Comparison of ENCODE assay signal across 16 cellular contexts in genomic region chr14:23481992-23482813, GRCh38. TPM values are rescaled to one million over a fixed set of nuclear protein-coding genes. Genes with fewer than 3 reads are reported as not detected.
A peak's percentile ranks its signal among the peaks of the same experiment; 100 is the strongest.
DNase-seq lines count a peak whose midpoint lies in the region; ATAC-seq, FAIRE-seq and TF ChIP-seq lines count a peak whose summit lies in the region.
"Had no signal": no experiment of that assay in that cellular context is flagged by ENCODE, and none has a peak within 500 bp of the region (broad histone marks: within the 10 kb centered on the region; RNA-seq: fewer than 3 reads in every experiment).

No MANE protein-coding gene starts in this region.

- WGBS in HepG2 (ENCODE audit: low lambda C conversion rate) = 91% methylated on average over 7 of the region's 7 CpGs
- WGBS in right lobe of liver (ENCODE audit: insufficient coverage, low coverage, low lambda C conversion rate, missing lambda C conversion rate) = 73% methylated on average over 7 of the region's 7 CpGs

- ATAC-seq in HepG2 = no peak
- no peak for ATAC-seq in right lobe of liver
- no peak for ATAC-seq in foreskin keratinocyte
- no peak for ATAC-seq in HG03565 (IDR thresholded peaks at IDR 0.05; ENCODE audit: unreplicated experiment)
- no peak for ATAC-seq in stimulated activated effector memory CD8-positive, alpha-beta T cell treated with anti-CD3 and anti-CD28 coated beads, Interleukin-12 subunit alpha, Interleukin-12 subunit beta, amount 100 ng/mL, for 72 hours
- ATAC-seq: T-helper 17 cell had no signal

- BruUV-seq in HepG2 (replicated peaks; lab: Mats Ljungman, UMichigan) = no TSS peak

- H3K27ac Mint-ChIP-seq in stimulated activated effector memory CD8-positive, alpha-beta T cell treated with anti-CD3 and anti-CD28 coated beads, Interleukin-12 subunit alpha, Interleukin-12 subunit beta, amount 100 ng/mL, for 72 hours = no peak overlapping the region
- H3K27ac Mint-ChIP-seq: activated naive CD8-positive, alpha-beta T cell treated with anti-CD3 and anti-CD28 coated beads for 36 hours; T-helper 17 cell had no signal

- H3K36me3 ChIP-seq in HepG2 (replicated peaks in 1 of 2; ENCODE audit: control insufficient read depth in 1 of 2, insufficient read depth in 2 of 2, low read length in 2 of 2) = peaks cover 36 to 72% of the 10 kb centered on the region in 2 experiments
- peaks cover 0 to 9% (median 5%) of the 10 kb centered on the region in 4 donors for H3K36me3 ChIP-seq in right lobe of liver

- no peak overlapping the region for H3K4me3 Mint-ChIP-seq in stimulated activated effector memory CD8-positive, alpha-beta T cell treated with anti-CD3 and anti-CD28 coated beads, Interleukin-12 subunit alpha, Interleukin-12 subunit beta, amount 100 ng/mL, for 72 hours
- H3K4me3 Mint-ChIP-seq: activated naive CD8-positive, alpha-beta T cell treated with anti-CD3 and anti-CD28 coated beads for 36 hours; T-helper 17 cell had no signal

- DNase-seq in HepG2 (ENCODE audit: low spot score) (no peak), right lobe of liver (no peak), NCI-H69 (lab: John Stamatoyannopoulos, UW) (peak; percentile 46), foreskin keratinocyte (no peak), superior temporal gyrus (ENCODE audit: extremely low spot score) (peak; percentile 45)
- no peak for DNase-seq in stimulated activated effector memory CD8-positive, alpha-beta T cell treated with anti-CD3 and anti-CD28 coated beads, Interleukin-12 subunit alpha, Interleukin-12 subunit beta, amount 100 ng/mL, for 72 hours (ENCODE audit: low spot score in 2 of 2)
- DNase-seq in stimulated activated CD4-positive, alpha-beta T cell treated with anti-CD3 and anti-CD28 coated beads, Interleukin-2, amount 100 ng/mL, for 48 hours = no peak
- DNase-seq: activated naive CD8-positive, alpha-beta T cell treated with anti-CD3 and anti-CD28 coated beads for 36 hours; activated T-cell treated with anti-CD3 and anti-CD28 coated beads for 4 hours; AML-193; central memory CD4-positive, alpha-beta T cell; MG63; NCI-H510A; T-helper 17 cell had no signal

- CTCF ChIA-PET in HepG2 (lab: Yijun Ruan, JAX; ENCODE audit: low intra/inter-chr PET ratio, low total read pairs) = interaction anchor here (3.5 to 9.7 kb wide), 2 partner anchors 58 to 78 kb away, joined by 17 to 275 read pairs; partner anchors contain the start of gene THTPA

- H3K27me3 ChIP-seq in HepG2 (ENCODE audit: control insufficient read depth in 1 of 2, insufficient read depth in 2 of 2, low read length in 2 of 2) (no peaks in the 10 kb centered on the region), right lobe of liver (no peaks in the 10 kb centered on the region), foreskin keratinocyte (no peaks in the 10 kb centered on the region)
- H3K27me3 ChIP-seq: MG63 had no signal

- peaks cover 6% of the 10 kb centered on the region for H3K4me1 Mint-ChIP-seq in stimulated activated effector memory CD8-positive, alpha-beta T cell treated with anti-CD3 and anti-CD28 coated beads, Interleukin-12 subunit alpha, Interleukin-12 subunit beta, amount 100 ng/mL, for 72 hours

- H3K27ac ChIP-seq in HepG2 (ENCODE audit: extremely low read length, insufficient read depth, low read length) = no peak overlapping the region
- no peak overlapping the region for H3K27ac ChIP-seq in right lobe of liver
- H3K27ac ChIP-seq in foreskin keratinocyte = no peak overlapping the region
- H3K27ac ChIP-seq: thoracic aorta had no signal

- intact Hi-C loops in HepG2 (cut with micrococcal nuclease; ENCODE audit: unreplicated experiment) = no loop called here
- intact Hi-C loops in right lobe of liver (cut with DNase I) = loop anchor here in 1 of 2 donors (10.0 kb wide), 1 partner anchor 53 kb away; no protein-coding TSS in a partner anchor

- 0 out of 4 replicates have a peak, but pooled peaks of 1 of the 2 experiments have one; percentile 26 for TF ChIP-seq POLR2A in HepG2 (IDR thresholded peaks at IDR 0.05; ENCODE audit: insufficient read depth in 1 of 2, low read depth in 2 of 2, low read length in 2 of 2)
- TF ChIP-seq POLR2A in right lobe of liver (IDR thresholded peaks at IDR 0.05) = no peak

- H3K4me2 ChIP-seq in HepG2 (ENCODE audit: low read depth, low read length) = no peak overlapping the region

- TF ChIP-seq EP300 in HepG2 (IDR thresholded peaks at IDR 0.05; ENCODE audit: low read depth in 2 of 2, low read length in 2 of 2) = no peak
- no peak for TF ChIP-seq EP300 in HepG2 (CRISPR knock-in tag; IDR thresholded peaks at IDR 0.05; ENCODE audit: borderline replicate concordance)

- no peak overlapping the region for H2AFZ ChIP-seq in HepG2 (ENCODE audit: low read length)

- TF ChIP-seq CTCF in HepG2 (CRISPR knock-in tag; IDR thresholded peaks at IDR 0.05) (peak; percentile 35), right lobe of liver (IDR thresholded peaks at IDR 0.05) (no peak), foreskin keratinocyte (conservative IDR thresholded peaks at IDR 0.05) (peak; percentile 15)

- H3K9me3 ChIP-seq in HepG2 (ENCODE audit: low read length) (no peaks in the 10 kb centered on the region), right lobe of liver (no peaks in the 10 kb centered on the region)
- H3K9me3 ChIP-seq: MG63, thoracic aorta had no signal

- no peaks in the 10 kb centered on the region for H3K9me3 Mint-ChIP-seq in stimulated activated effector memory CD8-positive, alpha-beta T cell treated with anti-CD3 and anti-CD28 coated beads, Interleukin-12 subunit alpha, Interleukin-12 subunit beta, amount 100 ng/mL, for 72 hours
- H3K9me3 Mint-ChIP-seq: activated naive CD8-positive, alpha-beta T cell treated with anti-CD3 and anti-CD28 coated beads for 36 hours had no signal

- no peak overlapping the region for H3K9ac ChIP-seq in HepG2 (ENCODE audit: insufficient read depth, low read depth, low read length)

- no peak overlapping the region for H3K4me3 ChIP-seq in HepG2 (replicated peaks in 1 of 3; ENCODE audit: insufficient read depth in 1 of 3, low read depth in 2 of 3, low read length in 3 of 3)
- H3K4me3 ChIP-seq in right lobe of liver = no peak overlapping the region
- H3K4me3 ChIP-seq: MG63, thoracic aorta had no signal

- POLR2A ChIA-PET in HepG2 (lab: Yijun Ruan, JAX) = interaction anchor here (1.1 to 1.5 kb wide), 3 partner anchors 13 to 79 kb away, joined by 3 to 4 read pairs (median 4); partner anchors contain the start of gene NGDN

- no peaks in the 10 kb centered on the region for H3K79me2 ChIP-seq in HepG2 (ENCODE audit: insufficient read depth, low read length)

- peaks cover 10% of the 10 kb centered on the region; the same call in 1 of the 2 replicates for H4K20me1 ChIP-seq in HepG2 (ENCODE audit: insufficient read depth, low read length)

- FAIRE-seq in HepG2 (lab: Jason Lieb, UNC) = no peak

- no peak for TF ChIP-seq RAD21 in HepG2 (CRISPR knock-in tag; IDR thresholded peaks at IDR 0.05)

- in situ Hi-C loops in HepG2 (cut with HindIII; ENCODE audit: extremely low pct_ligation_motif_present, low pct_unique_long_range_greater_than_20kb) = loop anchor here (5.0 kb wide), 1 partner anchor 75 kb away; the partner anchor contains the start of gene THTPA

- peaks cover 15% of the 10 kb centered on the region for H3K36me3 Mint-ChIP-seq in stimulated activated effector memory CD8-positive, alpha-beta T cell treated with anti-CD3 and anti-CD28 coated beads, Interleukin-12 subunit alpha, Interleukin-12 subunit beta, amount 100 ng/mL, for 72 hours

- H3K4me1 ChIP-seq in HepG2 (ENCODE audit: insufficient read depth, low read length) = peaks cover 8% of the 10 kb centered on the region
- H3K4me1 ChIP-seq in right lobe of liver = no peaks in the 10 kb centered on the region
- no peaks in the 10 kb centered on the region for H3K4me1 ChIP-seq in foreskin keratinocyte

RNA-seq across cellular contexts. Expression of gene NGDN, which starts 12.7 kb away (rescaled TPM):
- total RNA-seq in HepG2 (2016; rRNA removed; fragmentation: Illumina TruSeq; extraction: Trizol) (216 and 241 TPM in 2 replicates), right lobe of liver (10 to 100 TPM; 12.0 to 16.5 (median 14.3) TPM), foreskin keratinocyte (43.1 and 50.7 TPM in 2 replicates)
- total RNA-seq in HepG2 (2016; cell fraction: cytosol; rRNA removed; fragmentation: Illumina TruSeq; extraction: Trizol; ENCODE audit: low read depth) = 81.7 and 93.0 TPM in 2 replicates
- 225 and 237 TPM in 2 replicates for total RNA-seq in HepG2 (2016; cell fraction: insoluble cytoplasmic fraction; rRNA removed; fragmentation: Illumina TruSeq; extraction: Trizol)
- 66.4 and 83.1 TPM in 2 replicates for total RNA-seq in HepG2 (2016; cell fraction: membrane; rRNA removed; fragmentation: Illumina TruSeq; extraction: Trizol)
- 177 and 204 TPM in 2 replicates for total RNA-seq in HepG2 (2016; cell fraction: nucleus; rRNA removed; fragmentation: Illumina TruSeq; extraction: Trizol)
- polyA plus RNA-seq in HepG2 (2011; rRNA removed) (131 and 154 TPM in 2 replicates), foreskin keratinocyte (38.4 and 48.2 TPM in 2 replicates)
- polyA plus RNA-seq in HepG2 (2011; cell fraction: cytosol; rRNA removed) = 82.4 and 111 TPM in 2 replicates
- 104 and 123 TPM in 2 replicates for polyA plus RNA-seq in HepG2 (2011; cell fraction: nucleus; rRNA removed)
- polyA plus RNA-seq in HepG2 (2012) = 117 and 133 TPM in 2 replicates
- 21.2 and 22.9 TPM in 2 replicates for polyA plus RNA-seq in HepG2 (2016; cell fraction: cytosol; fragmentation: Illumina TruSeq; extraction: Trizol; ENCODE audit: low read depth)
- polyA plus RNA-seq in HepG2 (2016; cell fraction: insoluble cytoplasmic fraction; fragmentation: Illumina TruSeq; extraction: Trizol; ENCODE audit: low read depth) = 196 and 227 TPM in 2 replicates
- polyA plus RNA-seq in HepG2 (2016; cell fraction: membrane; fragmentation: Illumina TruSeq; extraction: Trizol; ENCODE audit: low read depth) = 27.9 and 28.0 TPM in 2 replicates
- polyA plus RNA-seq in HepG2 (2016; cell fraction: nucleus; fragmentation: Illumina TruSeq; extraction: Trizol; ENCODE audit: insufficient read depth, low read depth) = 212 and 217 TPM in 2 replicates
- 23.6 and 38.1 TPM in 2 replicates for polyA minus RNA-seq in HepG2 (2011; rRNA and poly(A)+ RNA removed; ENCODE audit: low replicate concordance)
- polyA minus RNA-seq in HepG2 (2011; cell fraction: cytosol; rRNA and poly(A)+ RNA removed) = 48.0 and 49.4 TPM in 2 replicates
- polyA minus RNA-seq in HepG2 (2011; cell fraction: nucleus; rRNA and poly(A)+ RNA removed) = 243 and 292 TPM in 2 replicates

RNA-seq across cellular contexts. Expression of gene MYH7, which starts 46.7 kb away (rescaled TPM):
- total RNA-seq in HepG2 (2016; rRNA removed; fragmentation: Illumina TruSeq; extraction: Trizol) (0.04 TPM in 1 of 2 replicates, not detected in the other), right lobe of liver (1 to 10 TPM in 1 of 6 experiments, under 1 TPM in 5; 0.30 to 5.6 (median 0.60) TPM), foreskin keratinocyte (not detected in 2 replicates)
- total RNA-seq in HepG2 (2016; cell fraction: cytosol; rRNA removed; fragmentation: Illumina TruSeq; extraction: Trizol; ENCODE audit: low read depth) = not detected in 2 replicates
- total RNA-seq in HepG2 (2016; cell fraction: insoluble cytoplasmic fraction; rRNA removed; fragmentation: Illumina TruSeq; extraction: Trizol) = not detected in 2 replicates
- total RNA-seq in HepG2 (2016; cell fraction: membrane; rRNA removed; fragmentation: Illumina TruSeq; extraction: Trizol) = not detected in 2 replicates
- total RNA-seq in HepG2 (2016; cell fraction: nucleus; rRNA removed; fragmentation: Illumina TruSeq; extraction: Trizol) = 0.06 TPM in 1 of 2 replicates, not detected in the other
- polyA plus RNA-seq in HepG2 (2011; rRNA removed) (0.01 and 0.04 TPM in 2 replicates), foreskin keratinocyte (not detected in 2 replicates)
- 0.01 TPM in 2 replicates for polyA plus RNA-seq in HepG2 (2011; cell fraction: cytosol; rRNA removed)
- polyA plus RNA-seq in HepG2 (2011; cell fraction: nucleus; rRNA removed) = 0.02 and 0.08 TPM in 2 replicates
- 0.05 and 0.07 TPM in 2 replicates for polyA plus RNA-seq in HepG2 (2012)
- not detected in 2 replicates for polyA plus RNA-seq in HepG2 (2016; cell fraction: cytosol; fragmentation: Illumina TruSeq; extraction: Trizol; ENCODE audit: low read depth)
- polyA plus RNA-seq in HepG2 (2016; cell fraction: insoluble cytoplasmic fraction; fragmentation: Illumina TruSeq; extraction: Trizol; ENCODE audit: low read depth) = 0.04 and 0.05 TPM in 2 replicates
- not detected in 2 replicates for polyA plus RNA-seq in HepG2 (2016; cell fraction: membrane; fragmentation: Illumina TruSeq; extraction: Trizol; ENCODE audit: low read depth)
- polyA plus RNA-seq in HepG2 (2016; cell fraction: nucleus; fragmentation: Illumina TruSeq; extraction: Trizol; ENCODE audit: insufficient read depth, low read depth) = not detected in 2 replicates
- polyA minus RNA-seq in HepG2 (2011; rRNA and poly(A)+ RNA removed; ENCODE audit: low replicate concordance) = 0.28 TPM in 1 of 2 replicates, not detected in the other
- polyA minus RNA-seq in HepG2 (2011; cell fraction: cytosol; rRNA and poly(A)+ RNA removed) = 0.10 TPM in 1 of 2 replicates, not detected in the other
- polyA minus RNA-seq in HepG2 (2011; cell fraction: nucleus; rRNA and poly(A)+ RNA removed) = not detected in 2 replicates
- total RNA-seq: T-helper 17 cell had no signal

Comparison
In these comparisons a context has a peak if more than half of its experiments do, and no peak if none do; other contexts are left out.
1. CTCF ChIP-seq: peak in HepG2 (single experiment) and foreskin keratinocyte (single experiment); none in right lobe of liver (0 of 4).
2. DNase-seq: peak in NCI-H69 (single experiment) and superior temporal gyrus (single experiment); none in HepG2 (single experiment), right lobe of liver (0 of 3), foreskin keratinocyte (0 of 2), stimulated activated effector memory CD8-positive, alpha-beta T cell treated with anti-CD3 and anti-CD28 coated beads, Interleukin-12 subunit alpha, Interleukin-12 subunit beta, amount 100 ng/mL, for 72 hours (0 of 2) and stimulated activated CD4-positive, alpha-beta T cell treated with anti-CD3 and anti-CD28 coated beads, Interleukin-2, amount 100 ng/mL, for 48 hours (0 of 2).